In the genomic region with DNA sequence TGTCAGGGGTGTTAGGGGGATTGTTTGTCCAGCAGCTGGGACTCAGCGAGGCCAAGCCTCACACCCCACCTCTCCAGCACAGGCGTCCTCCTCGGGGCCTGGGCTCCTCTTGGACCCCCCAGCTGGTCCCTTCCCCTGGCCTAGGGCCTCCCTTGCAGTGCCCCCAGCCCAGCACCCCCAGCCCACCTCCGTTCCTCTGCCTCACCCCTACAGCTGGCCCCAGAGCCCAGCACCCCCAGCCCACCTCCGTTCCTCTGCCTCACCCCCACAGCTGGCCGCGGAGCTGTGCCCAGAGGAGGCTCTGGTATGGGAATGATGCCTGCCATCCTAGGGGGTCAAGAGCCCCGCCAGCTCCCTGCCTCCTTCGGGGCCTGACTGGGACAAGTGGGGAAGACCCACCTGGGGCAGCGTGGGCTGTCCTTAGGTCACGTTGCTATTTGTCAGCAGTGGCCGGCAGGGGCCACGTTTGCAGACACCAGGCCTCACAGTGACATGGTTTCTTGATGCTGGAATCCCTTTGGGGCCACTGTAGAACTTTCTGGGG, we compare ENCODE assay signal across 25 cellular contexts. TPM values are rescaled to one million over a fixed set of nuclear protein-coding genes. Genes with fewer than 3 reads are reported as not detected.
DNase-seq lines count a peak whose midpoint lies in the region; ATAC-seq, FAIRE-seq and TF ChIP-seq lines count a peak whose summit lies in the region.
"Had no signal": no experiment of that assay in that cellular context is flagged by ENCODE, and none has a peak within 500 bp of the region (broad histone marks: within the 10 kb centered on the region; RNA-seq: fewer than 3 reads in every experiment).

No MANE protein-coding gene starts in this region.

- H3K36me3 ChIP-seq in HepG2 (replicated peaks in 1 of 2; ENCODE audit: control insufficient read depth in 1 of 2, insufficient read depth in 2 of 2, low read length in 2 of 2) (peaks cover 43 to 66% of the 10 kb centered on the region in 2 experiments), right lobe of liver (peaks cover 0 to 16% (median 3%) of the 10 kb centered on the region in 4 donors), Loucy (ENCODE audit: insufficient read depth, low read length) (peaks cover 26% of the 10 kb centered on the region; the same call in 1 of the 2 replicates), thymus (ENCODE audit: control insufficient read depth, insufficient read depth) (peaks cover 84% of the 10 kb centered on the region)

- H3K9me2 ChIP-seq in Loucy (replicated peaks; ENCODE audit: low read depth, low read length) = no peaks in the 10 kb centered on the region

- H3K4me3 Mint-ChIP-seq in activated naive CD8-positive, alpha-beta T cell treated with anti-CD3 and anti-CD28 coated beads, Interleukin-2, amount 50 U/mL, for 24 hours = peak overlapping the region; percentile 70

- intact Hi-C loops in HepG2 (cut with micrococcal nuclease; ENCODE audit: unreplicated experiment) = no loop called here
- intact Hi-C loops in right lobe of liver (cut with DNase I) = no loop called here

- TF ChIP-seq CTCF in HepG2 (CRISPR knock-in tag; IDR thresholded peaks at IDR 0.05) (no peak), right lobe of liver (IDR thresholded peaks at IDR 0.05) (no peak), Loucy (conservative IDR thresholded peaks at IDR 0.05; ENCODE audit: low read length) (no peak)

- H3K79me2 ChIP-seq in HepG2 (ENCODE audit: insufficient read depth, low read length) (no peaks in the 10 kb centered on the region), Loucy (ENCODE audit: insufficient read depth, low read length) (peaks cover 22% of the 10 kb centered on the region)

- H3F3A ChIP-seq in Loucy (ENCODE audit: low read depth) = no peaks in the 10 kb centered on the region

- no peak for DNase-seq in HepG2 (ENCODE audit: low spot score)
- no peak for DNase-seq in right lobe of liver
- no peak for DNase-seq in activated naive CD8-positive, alpha-beta T cell treated with anti-CD3 and anti-CD28 coated beads, Interleukin-2, amount 50 U/mL, for 24 hours
- DNase-seq in HTR-8/SVneo (ENCODE audit: insufficient read length, low spot score) = no peak
- DNase-seq in NCI-H524 treated with DMSO at 0.1 percent for 48 hours (lab: John Stamatoyannopoulos, UW) = no peak
- no peak for DNase-seq in DMS114 treated with DMSO at 0.1 percent for 48 hours (lab: John Stamatoyannopoulos, UW; ENCODE audit: unreplicated experiment)
- DNase-seq: activated CD4-positive, CD25-positive, alpha-beta regulatory T cell; activated gamma-delta T cell; DMS79 treated with DMSO at 0.1 percent for 48 hours; glutamatergic neuron; GM23248; NCI-H1417 treated with DMSO at 0.1 percent for 48 hours; NCI-H524; stimulated activated CD4-positive, alpha-beta T cell treated with anti-CD3 and anti-CD28 coated beads, Interleukin-1b, Interleukin-23, amount 100 ng/mL, for 48 hours; T-helper 9 cell had no signal

- TF ChIP-seq RAD21 in HepG2 (CRISPR knock-in tag; IDR thresholded peaks at IDR 0.05) = no peak

- CTCF ChIA-PET in HepG2 (lab: Yijun Ruan, JAX; ENCODE audit: low intra/inter-chr PET ratio, low total read pairs) = no interaction called here

- BruUV-seq in HepG2 (replicated peaks; lab: Mats Ljungman, UMichigan) = no TSS peak

- H3K9me3 Mint-ChIP-seq in activated naive CD8-positive, alpha-beta T cell treated with anti-CD3 and anti-CD28 coated beads, Interleukin-2, amount 50 U/mL, for 24 hours = no peaks in the 10 kb centered on the region

- H3K27ac ChIP-seq in HepG2 (ENCODE audit: extremely low read length, insufficient read depth, low read length) (no peak overlapping the region), right lobe of liver (no peak overlapping the region), thymus (ENCODE audit: low read depth) (no peak overlapping the region)
- H3K27ac ChIP-seq: GM23248, prostate gland, SJSA1 had no signal

- no peak overlapping the region for H3K4me3 ChIP-seq in HepG2 (replicated peaks in 1 of 3; ENCODE audit: insufficient read depth in 1 of 3, low read depth in 2 of 3, low read length in 3 of 3)
- H3K4me3 ChIP-seq in right lobe of liver = no peak overlapping the region
- peak overlapping the region; percentile 74 for H3K4me3 ChIP-seq in Loucy (ENCODE audit: low read length, poor library complexity, severe bottlenecking)
- peak overlapping the region; percentile 33 for H3K4me3 ChIP-seq in thymus (ENCODE audit: low read length)
- H3K4me3 ChIP-seq: GM23248, lung, prostate gland, SJSA1, thyroid gland had no signal

- H3K9ac ChIP-seq in HepG2 (ENCODE audit: insufficient read depth, low read depth, low read length) (no peak overlapping the region), Loucy (ENCODE audit: low read depth, low read length, poor library complexity, severe bottlenecking) (peak overlapping the region; percentile 84)
- H3K9ac ChIP-seq: GM23248 had no signal

- H3K36me3 Mint-ChIP-seq in activated naive CD8-positive, alpha-beta T cell treated with anti-CD3 and anti-CD28 coated beads, Interleukin-2, amount 50 U/mL, for 24 hours (ENCODE audit: low read depth) = peaks cover 3% of the 10 kb centered on the region

- no peak overlapping the region for H2AFZ ChIP-seq in HepG2 (ENCODE audit: low read length)
- no peak overlapping the region for H2AFZ ChIP-seq in Loucy (ENCODE audit: low read length)
- H2AFZ ChIP-seq: GM23248 had no signal

- FAIRE-seq in HepG2 (lab: Jason Lieb, UNC) (no peak), HTR-8/SVneo (lab: Jason Lieb, UNC) (no peak)
- FAIRE-seq: GM12892, RCC 7860 had no signal

- no peak for TF ChIP-seq POLR2A in HepG2 (IDR thresholded peaks at IDR 0.05; ENCODE audit: insufficient read depth in 1 of 2, low read depth in 2 of 2, low read length in 2 of 2)
- no peak for TF ChIP-seq POLR2A in right lobe of liver (IDR thresholded peaks at IDR 0.05)

- H4K20me1 ChIP-seq in HepG2 (ENCODE audit: insufficient read depth, low read length) = peaks cover 7% of the 10 kb centered on the region; the same call in 1 of the 2 replicates
- H4K20me1 ChIP-seq in Loucy (ENCODE audit: insufficient read depth, low read length, poor library complexity, severe bottlenecking) = peaks cover 7% of the 10 kb centered on the region

- in situ Hi-C loops in HepG2 (cut with HindIII; ENCODE audit: extremely low pct_ligation_motif_present, low pct_unique_long_range_greater_than_20kb) = no loop called here

- no peaks in the 10 kb centered on the region for H3K27me3 ChIP-seq in HepG2 (ENCODE audit: control insufficient read depth in 1 of 2, insufficient read depth in 2 of 2, low read length in 2 of 2)
- H3K27me3 ChIP-seq in right lobe of liver = no peaks in the 10 kb centered on the region
- no peaks in the 10 kb centered on the region for H3K27me3 ChIP-seq in Loucy (ENCODE audit: insufficient read depth, low read length, poor library complexity, severe bottlenecking)
- H3K27me3 ChIP-seq in thymus (ENCODE audit: control insufficient read depth, insufficient read depth) = no peaks in the 10 kb centered on the region
- H3K27me3 ChIP-seq: SJSA1, thyroid gland had no signal

- H3K4me2 ChIP-seq in HepG2 (ENCODE audit: low read depth, low read length) (no peak overlapping the region), Loucy (ENCODE audit: low read depth, low read length, poor library complexity, severe bottlenecking) (peak overlapping the region; percentile 70)

- POLR2A ChIA-PET in HepG2 (lab: Yijun Ruan, JAX) = interaction anchor here (1.1 kb wide), 1 partner anchor 13 kb away, joined by 4 read pairs; a partner anchor contains a TSS

- TF ChIP-seq EP300 in HepG2 (IDR thresholded peaks at IDR 0.05; ENCODE audit: low read depth in 2 of 2, low read length in 2 of 2) (no peak), HepG2 (CRISPR knock-in tag; IDR thresholded peaks at IDR 0.05; ENCODE audit: borderline replicate concordance) (no peak)

- ATAC-seq in HepG2 (no peak), right lobe of liver (no peak)
- no peak for ATAC-seq in activated naive CD8-positive, alpha-beta T cell treated with anti-CD3 and anti-CD28 coated beads, Interleukin-2, amount 50 U/mL, for 24 hours

- WGBS in HepG2 (ENCODE audit: low lambda C conversion rate) = 97% methylated on average over 13 of the region's 13 CpGs
- no CpG with 5 or more reads among the region's 13 CpGs for WGBS in right lobe of liver (ENCODE audit: insufficient coverage, low coverage, low lambda C conversion rate, missing lambda C conversion rate)
- 95% methylated on average over 13 of the region's 13 CpGs for WGBS in thymus

- H3K4me1 ChIP-seq in HepG2 (ENCODE audit: insufficient read depth, low read length) (no peaks in the 10 kb centered on the region), right lobe of liver (no peaks in the 10 kb centered on the region), Loucy (ENCODE audit: insufficient read depth, low read length, poor library complexity, severe bottlenecking) (peaks cover 15% of the 10 kb centered on the region), thymus (ENCODE audit: control insufficient read depth, insufficient read depth, low read length) (no peaks in the 10 kb centered on the region)
- H3K4me1 ChIP-seq: prostate gland, SJSA1, thyroid gland had no signal

- H3K27me3 Mint-ChIP-seq in activated naive CD8-positive, alpha-beta T cell treated with anti-CD3 and anti-CD28 coated beads, Interleukin-2, amount 50 U/mL, for 24 hours = no peaks in the 10 kb centered on the region

- H3K27ac Mint-ChIP-seq in activated naive CD8-positive, alpha-beta T cell treated with anti-CD3 and anti-CD28 coated beads, Interleukin-2, amount 50 U/mL, for 24 hours = no peak overlapping the region

- H3K4me1 Mint-ChIP-seq in activated naive CD8-positive, alpha-beta T cell treated with anti-CD3 and anti-CD28 coated beads, Interleukin-2, amount 50 U/mL, for 24 hours = peaks cover 2% of the 10 kb centered on the region

- H3K9me3 ChIP-seq in HepG2 (ENCODE audit: low read length) = no peaks in the 10 kb centered on the region
- H3K9me3 ChIP-seq in right lobe of liver = no peaks in the 10 kb centered on the region
- H3K9me3 ChIP-seq in Loucy (ENCODE audit: insufficient read depth, low read depth, low read length) = no peaks in the 10 kb centered on the region
- no peaks in the 10 kb centered on the region for H3K9me3 ChIP-seq in thymus (ENCODE audit: control insufficient read depth)
- H3K9me3 ChIP-seq: prostate gland, SJSA1, thyroid gland had no signal

RNA-seq across cellular contexts. Expression of a gene that starts 7.9 kb away (rescaled TPM):
- not detected in 2 replicates for total RNA-seq in HepG2 (2016; rRNA removed; fragmentation: Illumina TruSeq; extraction: Trizol)
- not detected in 2 replicates for total RNA-seq in HepG2 (2016; cell fraction: cytosol; rRNA removed; fragmentation: Illumina TruSeq; extraction: Trizol; ENCODE audit: low read depth)
- not detected in 2 replicates for total RNA-seq in HepG2 (2016; cell fraction: insoluble cytoplasmic fraction; rRNA removed; fragmentation: Illumina TruSeq; extraction: Trizol)
- not detected in 2 replicates for total RNA-seq in HepG2 (2016; cell fraction: membrane; rRNA removed; fragmentation: Illumina TruSeq; extraction: Trizol)
- total RNA-seq in HepG2 (2016; cell fraction: nucleus; rRNA removed; fragmentation: Illumina TruSeq; extraction: Trizol) = not detected in 2 replicates
- polyA plus RNA-seq in HepG2 (2011; rRNA removed) = 0.03 TPM in 1 of 2 replicates, not detected in the other
- 0.03 TPM in 1 of 2 replicates, not detected in the other for polyA plus RNA-seq in HepG2 (2011; cell fraction: cytosol; rRNA removed)
- polyA plus RNA-seq in HepG2 (2011; cell fraction: nucleus; rRNA removed) = 0.09 and 0.14 TPM in 2 replicates
- polyA plus RNA-seq in HepG2 (2012) = not detected in 2 replicates
- not detected in 2 replicates for polyA plus RNA-seq in HepG2 (2016; cell fraction: cytosol; fragmentation: Illumina TruSeq; extraction: Trizol; ENCODE audit: low read depth)
- polyA plus RNA-seq in HepG2 (2016; cell fraction: insoluble cytoplasmic fraction; fragmentation: Illumina TruSeq; extraction: Trizol; ENCODE audit: low read depth) = not detected in 2 replicates
- not detected in 2 replicates for polyA plus RNA-seq in HepG2 (2016; cell fraction: membrane; fragmentation: Illumina TruSeq; extraction: Trizol; ENCODE audit: low read depth)
- not detected in 2 replicates for polyA plus RNA-seq in HepG2 (2016; cell fraction: nucleus; fragmentation: Illumina TruSeq; extraction: Trizol; ENCODE audit: insufficient read depth, low read depth)
- not detected in 2 replicates for polyA minus RNA-seq in HepG2 (2011; rRNA and poly(A)+ RNA removed; ENCODE audit: low replicate concordance)
- polyA minus RNA-seq in HepG2 (2011; cell fraction: cytosol; rRNA and poly(A)+ RNA removed) = not detected in 2 replicates
- under 0.01 and 0.12 TPM in 2 replicates for polyA minus RNA-seq in HepG2 (2011; cell fraction: nucleus; rRNA and poly(A)+ RNA removed)
- not detected for total RNA-seq in right lobe of liver
- 0.30 TPM for polyA plus RNA-seq in thymus
- total RNA-seq: GM23248, kidney epithelial cell, SJSA1 had no signal
- polyA plus RNA-seq: GM23248 had no signal

RNA-seq across cellular contexts. Expression of a gene that starts 12.4 kb away (rescaled TPM):
- total RNA-seq in HepG2 (2016; rRNA removed; fragmentation: Illumina TruSeq; extraction: Trizol) (51.4 and 132 TPM in 2 replicates), right lobe of liver (10 to 100 TPM; 17.4 to 42.8 (median 29.5) TPM)
- total RNA-seq in HepG2 (2016; cell fraction: cytosol; rRNA removed; fragmentation: Illumina TruSeq; extraction: Trizol; ENCODE audit: low read depth) = 32.3 and 33.5 TPM in 2 replicates
- 44.4 and 147 TPM in 2 replicates for total RNA-seq in HepG2 (2016; cell fraction: insoluble cytoplasmic fraction; rRNA removed; fragmentation: Illumina TruSeq; extraction: Trizol)
- 36.6 and 38.2 TPM in 2 replicates for total RNA-seq in HepG2 (2016; cell fraction: membrane; rRNA removed; fragmentation: Illumina TruSeq; extraction: Trizol)
- 173 and 206 TPM in 2 replicates for total RNA-seq in HepG2 (2016; cell fraction: nucleus; rRNA removed; fragmentation: Illumina TruSeq; extraction: Trizol)
- polyA plus RNA-seq in HepG2 (2011; rRNA removed) (132 and 173 TPM in 2 replicates), thymus (111 TPM)
- 40.1 and 86.0 TPM in 2 replicates for polyA plus RNA-seq in HepG2 (2011; cell fraction: cytosol; rRNA removed)
- polyA plus RNA-seq in HepG2 (2011; cell fraction: nucleus; rRNA removed) = 1,804 and 3,077 TPM in 2 replicates
- 112 and 149 TPM in 2 replicates for polyA plus RNA-seq in HepG2 (2012)
- 5.1 and 5.7 TPM in 2 replicates for polyA plus RNA-seq in HepG2 (2016; cell fraction: cytosol; fragmentation: Illumina TruSeq; extraction: Trizol; ENCODE audit: low read depth)
- 47.2 and 54.2 TPM in 2 replicates for polyA plus RNA-seq in HepG2 (2016; cell fraction: insoluble cytoplasmic fraction; fragmentation: Illumina TruSeq; extraction: Trizol; ENCODE audit: low read depth)
- polyA plus RNA-seq in HepG2 (2016; cell fraction: membrane; fragmentation: Illumina TruSeq; extraction: Trizol; ENCODE audit: low read depth) = 13.3 and 16.2 TPM in 2 replicates
- polyA plus RNA-seq in HepG2 (2016; cell fraction: nucleus; fragmentation: Illumina TruSeq; extraction: Trizol; ENCODE audit: insufficient read depth, low read depth) = 572 and 622 TPM in 2 replicates
- polyA minus RNA-seq in HepG2 (2011; rRNA and poly(A)+ RNA removed; ENCODE audit: low replicate concordance) = 69.2 and 278 TPM in 2 replicates
- polyA minus RNA-seq in HepG2 (2011; cell fraction: cytosol; rRNA and poly(A)+ RNA removed) = 47.8 and 61.7 TPM in 2 replicates
- polyA minus RNA-seq in HepG2 (2011; cell fraction: nucleus; rRNA and poly(A)+ RNA removed) = 203 and 232 TPM in 2 replicates

RNA-seq across cellular contexts. Expression of a gene that starts 30.8 kb away (rescaled TPM):
- total RNA-seq in HepG2 (2016; rRNA removed; fragmentation: Illumina TruSeq; extraction: Trizol) = not detected in 2 replicates
- total RNA-seq in HepG2 (2016; cell fraction: cytosol; rRNA removed; fragmentation: Illumina TruSeq; extraction: Trizol; ENCODE audit: low read depth) = not detected in 2 replicates
- not detected in 2 replicates for total RNA-seq in HepG2 (2016; cell fraction: insoluble cytoplasmic fraction; rRNA removed; fragmentation: Illumina TruSeq; extraction: Trizol)
- total RNA-seq in HepG2 (2016; cell fraction: membrane; rRNA removed; fragmentation: Illumina TruSeq; extraction: Trizol) = not detected in 2 replicates
- not detected in 2 replicates for total RNA-seq in HepG2 (2016; cell fraction: nucleus; rRNA removed; fragmentation: Illumina TruSeq; extraction: Trizol)
- not detected in 2 replicates for polyA plus RNA-seq in HepG2 (2011; rRNA removed)
- polyA plus RNA-seq in HepG2 (2011; cell fraction: cytosol; rRNA removed) = not detected in 2 replicates
- polyA plus RNA-seq in HepG2 (2011; cell fraction: nucleus; rRNA removed) = not detected in 2 replicates
- polyA plus RNA-seq in HepG2 (2012) = 0.27 TPM in 1 of 2 replicates, not detected in the other
- not detected in 2 replicates for polyA plus RNA-seq in HepG2 (2016; cell fraction: cytosol; fragmentation: Illumina TruSeq; extraction: Trizol; ENCODE audit: low read depth)
- not detected in 2 replicates for polyA plus RNA-seq in HepG2 (2016; cell fraction: insoluble cytoplasmic fraction; fragmentation: Illumina TruSeq; extraction: Trizol; ENCODE audit: low read depth)
- polyA plus RNA-seq in HepG2 (2016; cell fraction: membrane; fragmentation: Illumina TruSeq; extraction: Trizol; ENCODE audit: low read depth) = not detected in 2 replicates
- not detected in 2 replicates for polyA plus RNA-seq in HepG2 (2016; cell fraction: nucleus; fragmentation: Illumina TruSeq; extraction: Trizol; ENCODE audit: insufficient read depth, low read depth)
- polyA minus RNA-seq in HepG2 (2011; rRNA and poly(A)+ RNA removed; ENCODE audit: low replicate concordance) = not detected in 2 replicates
- polyA minus RNA-seq in HepG2 (2011; cell fraction: cytosol; rRNA and poly(A)+ RNA removed) = not detected in 2 replicates
- polyA minus RNA-seq in HepG2 (2011; cell fraction: nucleus; rRNA and poly(A)+ RNA removed) = not detected in 2 replicates
- not detected for total RNA-seq in right lobe of liver
- polyA plus RNA-seq in thymus = 2.2 TPM
- total RNA-seq: GM23248, mucosa of gallbladder, SJSA1 had no signal
- polyA plus RNA-seq: GM23248 had no signal

RNA-seq across cellular contexts. Expression of a gene that starts 49.3 kb away (rescaled TPM):
- total RNA-seq in HepG2 (2016; rRNA removed; fragmentation: Illumina TruSeq; extraction: Trizol) (0.20 and 0.27 TPM in 2 replicates), right lobe of liver (not detected)
- not detected in 2 replicates for total RNA-seq in HepG2 (2016; cell fraction: cytosol; rRNA removed; fragmentation: Illumina TruSeq; extraction: Trizol; ENCODE audit: low read depth)
- total RNA-seq in HepG2 (2016; cell fraction: insoluble cytoplasmic fraction; rRNA removed; fragmentation: Illumina TruSeq; extraction: Trizol) = 0.33 and 0.45 TPM in 2 replicates
- total RNA-seq in HepG2 (2016; cell fraction: membrane; rRNA removed; fragmentation: Illumina TruSeq; extraction: Trizol) = 0.12 and 0.17 TPM in 2 replicates
- total RNA-seq in HepG2 (2016; cell fraction: nucleus; rRNA removed; fragmentation: Illumina TruSeq; extraction: Trizol) = 0.28 and 0.53 TPM in 2 replicates
- polyA plus RNA-seq in HepG2 (2011; rRNA removed) (5.1 and 8.6 TPM in 2 replicates), thymus (0.87 TPM)
- polyA plus RNA-seq in HepG2 (2011; cell fraction: cytosol; rRNA removed) = 4.3 and 7.9 TPM in 2 replicates
- 81.1 and 86.7 TPM in 2 replicates for polyA plus RNA-seq in HepG2 (2011; cell fraction: nucleus; rRNA removed)
- polyA plus RNA-seq in HepG2 (2012) = 2.6 and 6.6 TPM in 2 replicates
- 0.14 TPM in 1 of 2 replicates, not detected in the other for polyA plus RNA-seq in HepG2 (2016; cell fraction: cytosol; fragmentation: Illumina TruSeq; extraction: Trizol; ENCODE audit: low read depth)
- polyA plus RNA-seq in HepG2 (2016; cell fraction: insoluble cytoplasmic fraction; fragmentation: Illumina TruSeq; extraction: Trizol; ENCODE audit: low read depth) = 0.37 TPM in 1 of 2 replicates, not detected in the other
- 0.29 TPM in 1 of 2 replicates, not detected in the other for polyA plus RNA-seq in HepG2 (2016; cell fraction: membrane; fragmentation: Illumina TruSeq; extraction: Trizol; ENCODE audit: low read depth)
- polyA plus RNA-seq in HepG2 (2016; cell fraction: nucleus; fragmentation: Illumina TruSeq; extraction: Trizol; ENCODE audit: insufficient read depth, low read depth) = 0.62 and 0.85 TPM in 2 replicates
- polyA minus RNA-seq in HepG2 (2011; rRNA and poly(A)+ RNA removed; ENCODE audit: low replicate concordance) = 0.37 and 4.3 TPM in 2 replicates
- polyA minus RNA-seq in HepG2 (2011; cell fraction: cytosol; rRNA and poly(A)+ RNA removed) = 2.0 and 2.2 TPM in 2 replicates
- 6.4 and 9.9 TPM in 2 replicates for polyA minus RNA-seq in HepG2 (2011; cell fraction: nucleus; rRNA and poly(A)+ RNA removed)
- total RNA-seq: GM23248, prostate gland, SJSA1, thyroid gland had no signal
- polyA plus RNA-seq: GM23248 had no signal

Comparison
In these comparisons a context has a peak if more than half of its experiments do, and no peak if none do; other contexts are left out.
1. H3K4me3 ChIP-seq: peak in Loucy (single experiment) and thymus (single experiment); none in HepG2 (0 of 3) and right lobe of liver (0 of 3).